5 cellular contexts compared by ENCODE assay signal in the genomic region with DNA sequence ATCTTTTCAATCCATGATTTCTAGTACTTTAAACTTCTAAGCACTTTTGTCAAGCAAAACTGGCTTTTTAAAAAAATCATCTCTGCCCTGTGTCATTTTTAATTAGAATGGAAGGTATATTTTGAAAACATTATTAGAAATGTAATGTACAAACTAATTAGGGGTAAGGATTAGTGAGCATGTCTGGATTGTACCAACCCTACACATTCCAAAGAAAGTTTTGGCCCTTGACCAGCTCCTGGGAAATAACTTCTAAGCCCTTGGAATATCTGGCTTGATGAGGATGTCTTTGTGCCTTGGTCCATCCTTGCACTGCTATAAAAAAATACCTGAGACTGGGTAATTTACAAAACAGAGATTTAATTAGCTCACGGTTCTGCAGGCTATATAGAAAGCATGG.
"Had no signal": no experiment of that assay in that cellular context is flagged by ENCODE, and none has a peak within 500 bp of the region (broad histone marks: within the 10 kb centered on the region; RNA-seq: fewer than 3 reads in every experiment).

No MANE protein-coding gene starts in this region.

- H3K27ac ChIP-seq: HL-60 had no signal

- H3K27ac Mint-ChIP-seq: IgD-negative memory B cell had no signal

- H3K27me3 Mint-ChIP-seq: IgD-negative memory B cell had no signal

- H3K4me3 ChIP-seq: K562 had no signal

- H3K36me3 Mint-ChIP-seq: IgD-negative memory B cell had no signal

- H3K4me3 Mint-ChIP-seq: IgD-negative memory B cell had no signal

- DNase-seq: IMR-90, KBM-7 had no signal
